Comparison of ENCODE assay signal across 1 cellular context in genomic region chr17:47897561-47897960, GRCh38.
TF ChIP-seq lines count a peak whose summit lies in the region.

No MANE protein-coding gene starts in this region.

TF ChIP-seq in SK-N-SH, 30 proteins besides CTCF, POLR2A, EP300 and RAD21 (continued from another document):
- TF ChIP-seq IRF3 (IDR thresholded peaks at IDR 0.05; ENCODE audit: low read depth, low read length) (no peak), RCOR1 (IDR thresholded peaks at IDR 0.05; ENCODE audit: low read length) (no peak), JUND (IDR thresholded peaks at IDR 0.05) (no peak), EZH2phosphoT487 (IDR thresholded peaks at IDR 0.05; ENCODE audit: borderline replicate concordance, low read depth) (no peak), TCF12 (IDR thresholded peaks at IDR 0.05) (no peak)
